Comparison of ENCODE assay signal across 1 cellular context in genomic region chr1:67686272-67687197, GRCh38.
A peak's percentile ranks its signal among the peaks of the same experiment; 100 is the strongest.
TF ChIP-seq lines count a peak whose summit lies in the region.

No MANE protein-coding gene starts in this region.

TF ChIP-seq in HepG2, 621 proteins besides CTCF, POLR2A, EP300 and RAD21 (continued from another document and continues in another):
- TF ChIP-seq, protein P1, sequence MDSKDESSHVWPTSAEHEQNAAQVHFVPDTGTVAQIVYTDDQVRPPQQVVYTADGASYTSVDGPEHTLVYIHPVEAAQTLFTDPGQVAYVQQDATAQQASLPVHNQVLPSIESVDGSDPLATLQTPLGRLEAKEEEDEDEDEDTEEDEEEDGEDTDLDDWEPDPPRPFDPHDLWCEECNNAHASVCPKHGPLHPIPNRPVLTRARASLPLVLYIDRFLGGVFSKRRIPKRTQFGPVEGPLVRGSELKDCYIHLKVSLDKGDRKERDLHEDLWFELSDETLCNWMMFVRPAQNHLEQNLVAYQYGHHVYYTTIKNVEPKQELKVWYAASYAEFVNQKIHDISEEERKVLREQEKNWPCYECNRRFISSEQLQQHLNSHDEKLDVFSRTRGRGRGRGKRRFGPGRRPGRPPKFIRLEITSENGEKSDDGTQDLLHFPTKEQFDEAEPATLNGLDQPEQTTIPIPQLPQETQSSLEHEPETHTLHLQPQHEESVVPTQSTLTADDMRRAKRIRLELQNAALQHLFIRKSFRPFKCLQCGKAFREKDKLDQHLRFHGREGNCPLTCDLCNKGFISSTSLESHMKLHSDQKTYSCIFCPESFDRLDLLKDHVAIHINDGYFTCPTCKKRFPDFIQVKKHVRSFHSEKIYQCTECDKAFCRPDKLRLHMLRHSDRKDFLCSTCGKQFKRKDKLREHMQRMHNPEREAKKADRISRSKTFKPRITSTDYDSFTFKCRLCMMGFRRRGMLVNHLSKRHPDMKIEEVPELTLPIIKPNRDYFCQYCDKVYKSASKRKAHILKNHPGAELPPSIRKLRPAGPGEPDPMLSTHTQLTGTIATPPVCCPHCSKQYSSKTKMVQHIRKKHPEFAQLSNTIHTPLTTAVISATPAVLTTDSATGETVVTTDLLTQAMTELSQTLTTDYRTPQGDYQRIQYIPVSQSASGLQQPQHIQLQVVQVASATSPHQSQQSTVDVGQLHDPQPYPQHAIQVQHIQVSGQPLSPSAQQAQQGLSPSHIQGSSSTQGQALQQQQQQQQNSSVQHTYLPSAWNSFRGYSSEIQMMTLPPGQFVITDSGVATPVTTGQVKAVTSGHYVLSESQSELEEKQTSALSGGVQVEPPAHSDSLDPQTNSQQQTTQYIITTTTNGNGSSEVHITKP (CRISPR knock-in tag; IDR thresholded peaks at IDR 0.05; ENCODE audit: low read depth) = no peak
- TF ChIP-seq GFI1 (CRISPR knock-in tag; IDR thresholded peaks at IDR 0.05; ENCODE audit: borderline replicate concordance) (no peak), ZNF451 (CRISPR knock-in tag; IDR thresholded peaks at IDR 0.05) (no peak), ZSCAN22 (CRISPR knock-in tag; IDR thresholded peaks at IDR 0.05) (no peak), ZNF354B (CRISPR knock-in tag; IDR thresholded peaks at IDR 0.05) (no peak), SRF (IDR thresholded peaks at IDR 0.05; ENCODE audit: low read depth, low read length) (no peak), ZNF138 (CRISPR knock-in tag; IDR thresholded peaks at IDR 0.05; ENCODE audit: low read depth) (0 out of 2 replicates have a peak, but pooled peaks have one; percentile 54), RAD51 (IDR thresholded peaks at IDR 0.05; ENCODE audit: borderline replicate concordance) (no peak), ZNF468 (CRISPR knock-in tag; IDR thresholded peaks at IDR 0.05) (no peak; the same call in 1 of the 2 replicates), POLR2AphosphoS2 (IDR thresholded peaks at IDR 0.05; ENCODE audit: low read depth, low read length) (peak; percentile 78; the same call in 1 of the 2 replicates), DBP (CRISPR knock-in tag; IDR thresholded peaks at IDR 0.05; ENCODE audit: not compliant biosample characterization) (no peak), ZNF484 (CRISPR knock-in tag; IDR thresholded peaks at IDR 0.05; ENCODE audit: borderline replicate concordance, low read depth) (no peak), HIVEP1 (CRISPR knock-in tag; IDR thresholded peaks at IDR 0.05) (peak; percentile 71; the same call in 1 of the 2 replicates), RXRB (CRISPR knock-in tag; IDR thresholded peaks at IDR 0.05; ENCODE audit: borderline replicate concordance) (peak; percentile 71), ZNF572 (CRISPR knock-in tag; IDR thresholded peaks at IDR 0.05) (no peak), IRX3 (CRISPR knock-in tag; IDR thresholded peaks at IDR 0.05; ENCODE audit: borderline replicate concordance, low read depth) (no peak), DR1 (CRISPR knock-in tag; IDR thresholded peaks at IDR 0.05) (no peak), ZNF180 (CRISPR knock-in tag; IDR thresholded peaks at IDR 0.05; ENCODE audit: borderline replicate concordance, low read depth) (no peak), IRF9 (CRISPR knock-in tag; IDR thresholded peaks at IDR 0.05; ENCODE audit: borderline replicate concordance) (peak; percentile 27; the same call in 1 of the 2 replicates), PPARG (CRISPR knock-in tag; conservative IDR thresholded peaks at IDR 0.05) (peak; percentile 71), NFRKB (IDR thresholded peaks at IDR 0.05) (no peak), ZNF550 (CRISPR knock-in tag; IDR thresholded peaks at IDR 0.05; ENCODE audit: borderline replicate concordance) (no peak), TAF1 (CRISPR knock-in tag; IDR thresholded peaks at IDR 0.05) (peak; percentile 68), AHDC1 (CRISPR knock-in tag; IDR thresholded peaks at IDR 0.05; ENCODE audit: borderline replicate concordance) (no peak), ZNF546 (CRISPR knock-in tag; conservative IDR thresholded peaks at IDR 0.05) (no peak), ASH2L (IDR thresholded peaks at IDR 0.05; ENCODE audit: insufficient read length, low read depth, low read length) (peak; percentile 27), ZSCAN20 (CRISPR knock-in tag; IDR thresholded peaks at IDR 0.05; ENCODE audit: borderline replicate concordance) (no peak), ZNF235 (CRISPR knock-in tag; IDR thresholded peaks at IDR 0.05; ENCODE audit: borderline replicate concordance) (0 out of 2 replicates have a peak, but pooled peaks have one; percentile 74), ZNF549 (CRISPR knock-in tag; IDR thresholded peaks at IDR 0.05) (no peak), ZNF558 (CRISPR knock-in tag; IDR thresholded peaks at IDR 0.05; ENCODE audit: borderline replicate concordance) (no peak), ELK4 (CRISPR knock-in tag; IDR thresholded peaks at IDR 0.05; ENCODE audit: borderline replicate concordance) (no peak), NAIF1 (CRISPR knock-in tag; IDR thresholded peaks at IDR 0.05; ENCODE audit: borderline replicate concordance) (no peak)
- TF ChIP-seq, protein P2, sequence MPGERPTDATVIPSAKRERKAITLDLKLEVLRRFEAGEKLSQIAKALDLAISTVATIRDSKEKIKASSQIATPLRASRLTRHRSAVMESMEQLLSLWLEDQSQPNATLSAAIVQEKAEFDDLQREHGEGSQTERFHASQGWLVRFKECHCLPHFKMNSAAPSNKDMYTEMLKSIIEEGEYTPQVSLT (CRISPR knock-in tag; IDR thresholded peaks at IDR 0.05; ENCODE audit: borderline replicate concordance, low read depth) = no peak
- TF ChIP-seq, protein P3, sequence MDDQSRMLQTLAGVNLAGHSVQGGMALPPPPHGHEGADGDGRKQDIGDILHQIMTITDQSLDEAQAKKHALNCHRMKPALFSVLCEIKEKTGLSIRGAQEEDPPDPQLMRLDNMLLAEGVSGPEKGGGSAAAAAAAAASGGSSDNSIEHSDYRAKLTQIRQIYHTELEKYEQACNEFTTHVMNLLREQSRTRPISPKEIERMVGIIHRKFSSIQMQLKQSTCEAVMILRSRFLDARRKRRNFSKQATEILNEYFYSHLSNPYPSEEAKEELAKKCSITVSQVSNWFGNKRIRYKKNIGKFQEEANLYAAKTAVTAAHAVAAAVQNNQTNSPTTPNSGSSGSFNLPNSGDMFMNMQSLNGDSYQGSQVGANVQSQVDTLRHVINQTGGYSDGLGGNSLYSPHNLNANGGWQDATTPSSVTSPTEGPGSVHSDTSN (CRISPR knock-in tag; IDR thresholded peaks at IDR 0.05; ENCODE audit: borderline replicate concordance) = no peak
- TF ChIP-seq, protein P4, sequence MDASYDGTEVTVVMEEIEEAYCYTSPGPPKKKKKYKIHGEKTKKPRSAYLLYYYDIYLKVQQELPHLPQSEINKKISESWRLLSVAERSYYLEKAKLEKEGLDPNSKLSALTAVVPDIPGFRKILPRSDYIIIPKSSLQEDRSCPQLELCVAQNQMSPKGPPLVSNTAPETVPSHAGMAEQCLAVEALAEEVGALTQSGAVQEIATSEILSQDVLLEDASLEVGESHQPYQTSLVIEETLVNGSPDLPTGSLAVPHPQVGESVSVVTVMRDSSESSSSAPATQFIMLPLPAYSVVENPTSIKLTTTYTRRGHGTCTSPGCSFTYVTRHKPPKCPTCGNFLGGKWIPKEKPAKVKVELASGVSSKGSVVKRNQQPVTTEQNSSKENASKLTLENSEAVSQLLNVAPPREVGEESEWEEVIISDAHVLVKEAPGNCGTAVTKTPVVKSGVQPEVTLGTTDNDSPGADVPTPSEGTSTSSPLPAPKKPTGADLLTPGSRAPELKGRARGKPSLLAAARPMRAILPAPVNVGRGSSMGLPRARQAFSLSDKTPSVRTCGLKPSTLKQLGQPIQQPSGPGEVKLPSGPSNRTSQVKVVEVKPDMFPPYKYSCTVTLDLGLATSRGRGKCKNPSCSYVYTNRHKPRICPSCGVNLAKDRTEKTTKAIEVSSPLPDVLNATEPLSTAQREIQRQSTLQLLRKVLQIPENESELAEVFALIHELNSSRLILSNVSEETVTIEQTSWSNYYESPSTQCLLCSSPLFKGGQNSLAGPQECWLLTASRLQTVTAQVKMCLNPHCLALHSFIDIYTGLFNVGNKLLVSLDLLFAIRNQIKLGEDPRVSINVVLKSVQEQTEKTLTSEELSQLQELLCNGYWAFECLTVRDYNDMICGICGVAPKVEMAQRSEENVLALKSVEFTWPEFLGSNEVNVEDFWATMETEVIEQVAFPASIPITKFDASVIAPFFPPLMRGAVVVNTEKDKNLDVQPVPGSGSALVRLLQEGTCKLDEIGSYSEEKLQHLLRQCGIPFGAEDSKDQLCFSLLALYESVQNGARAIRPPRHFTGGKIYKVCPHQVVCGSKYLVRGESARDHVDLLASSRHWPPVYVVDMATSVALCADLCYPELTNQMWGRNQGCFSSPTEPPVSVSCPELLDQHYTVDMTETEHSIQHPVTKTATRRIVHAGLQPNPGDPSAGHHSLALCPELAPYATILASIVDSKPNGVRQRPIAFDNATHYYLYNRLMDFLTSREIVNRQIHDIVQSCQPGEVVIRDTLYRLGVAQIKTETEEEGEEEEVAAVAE (CRISPR knock-in tag; IDR thresholded peaks at IDR 0.05; ENCODE audit: borderline replicate concordance) = no peak
- TF ChIP-seq, protein P5, sequence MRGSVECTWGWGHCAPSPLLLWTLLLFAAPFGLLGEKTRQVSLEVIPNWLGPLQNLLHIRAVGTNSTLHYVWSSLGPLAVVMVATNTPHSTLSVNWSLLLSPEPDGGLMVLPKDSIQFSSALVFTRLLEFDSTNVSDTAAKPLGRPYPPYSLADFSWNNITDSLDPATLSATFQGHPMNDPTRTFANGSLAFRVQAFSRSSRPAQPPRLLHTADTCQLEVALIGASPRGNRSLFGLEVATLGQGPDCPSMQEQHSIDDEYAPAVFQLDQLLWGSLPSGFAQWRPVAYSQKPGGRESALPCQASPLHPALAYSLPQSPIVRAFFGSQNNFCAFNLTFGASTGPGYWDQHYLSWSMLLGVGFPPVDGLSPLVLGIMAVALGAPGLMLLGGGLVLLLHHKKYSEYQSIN (CRISPR knock-in tag; IDR thresholded peaks at IDR 0.05; ENCODE audit: borderline replicate concordance) = no peak
- TF ChIP-seq, protein P6, sequence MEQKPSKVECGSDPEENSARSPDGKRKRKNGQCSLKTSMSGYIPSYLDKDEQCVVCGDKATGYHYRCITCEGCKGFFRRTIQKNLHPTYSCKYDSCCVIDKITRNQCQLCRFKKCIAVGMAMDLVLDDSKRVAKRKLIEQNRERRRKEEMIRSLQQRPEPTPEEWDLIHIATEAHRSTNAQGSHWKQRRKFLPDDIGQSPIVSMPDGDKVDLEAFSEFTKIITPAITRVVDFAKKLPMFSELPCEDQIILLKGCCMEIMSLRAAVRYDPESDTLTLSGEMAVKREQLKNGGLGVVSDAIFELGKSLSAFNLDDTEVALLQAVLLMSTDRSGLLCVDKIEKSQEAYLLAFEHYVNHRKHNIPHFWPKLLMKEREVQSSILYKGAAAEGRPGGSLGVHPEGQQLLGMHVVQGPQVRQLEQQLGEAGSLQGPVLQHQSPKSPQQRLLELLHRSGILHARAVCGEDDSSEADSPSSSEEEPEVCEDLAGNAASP (CRISPR knock-in tag; IDR thresholded peaks at IDR 0.05; ENCODE audit: borderline replicate concordance) = no peak; the same call in 1 of the 2 replicates
